ENCODE assay signal across 11 cellular contexts in genomic region chr11:27694992-27695391, GRCh38. TPM values are rescaled to one million over a fixed set of nuclear protein-coding genes. Genes with fewer than 3 reads are reported as not detected.
A peak's percentile ranks its signal among the peaks of the same experiment; 100 is the strongest.
DNase-seq lines count a peak whose midpoint lies in the region; ATAC-seq and TF ChIP-seq lines count a peak whose summit lies in the region.
"Had no signal": no experiment of that assay in that cellular context is flagged by ENCODE, and none has a peak within 500 bp of the region (broad histone marks: within the 10 kb centered on the region; RNA-seq: fewer than 3 reads in every experiment).

No MANE protein-coding gene starts in this region.

- H3K4me1 ChIP-seq in H9 (ENCODE audit: insufficient read depth, low read length) = peaks cover 2% of the 10 kb centered on the region; the same call in 1 of the 2 replicates
- H3K4me1 ChIP-seq in hepatocyte (ENCODE audit: insufficient read depth) = peaks cover 12% of the 10 kb centered on the region

- no peaks in the 10 kb centered on the region for H3K9me3 Mint-ChIP-seq in H9
- no peaks in the 10 kb centered on the region for H3K9me3 Mint-ChIP-seq in activated CD4-positive, alpha-beta T cell treated with anti-CD3 and anti-CD28 coated beads for 36 hours (ENCODE audit: low read depth)
- H3K9me3 Mint-ChIP-seq: natural killer cell treated with Interleukin-12 subunit alpha and Interleukin-12 subunit beta and Interleukin-15 and Interleukin-18, amount 100 ng/mL, for 72 hours had no signal

- intact Hi-C loops in activated CD4-positive, alpha-beta T cell treated with anti-CD3 and anti-CD28 coated beads for 36 hours (cut with DNase I, micrococcal nuclease) = loop anchor here in 1 of 2 experiments (5.0 kb wide), 1 partner anchor 1002 kb away; no protein-coding TSS in a partner anchor

- DNase-seq in COR-L47 (lab: John Stamatoyannopoulos, UW) (peak; percentile 17), H9 (no peak), RWPE1 (ENCODE audit: low spot score) (no peak), hepatocyte (ENCODE audit: low spot score) (peak; percentile 14), pons (ENCODE audit: low spot score) (no peak), activated gamma-delta T cell treated with Interleukin-2 at 50 U/mL for 16 hours (no peak)
- DNase-seq in activated CD4-positive, alpha-beta T cell treated with anti-CD3 and anti-CD28 coated beads for 36 hours = no peak
- DNase-seq: activated CD4-positive, alpha-beta T cell treated with anti-CD3 and anti-CD28 coated beads for 1 hour; effector memory CD4-positive, alpha-beta T cell had no signal

- H3K27ac ChIP-seq in H9 (ENCODE audit: insufficient read length, low read depth, low read length) (no peak overlapping the region), RWPE1 (no peak overlapping the region), hepatocyte (no peak overlapping the region)

- H3K56ac ChIP-seq in H9 (ENCODE audit: insufficient read length, low read depth, low read length) = no peak overlapping the region

- H3K79me1 ChIP-seq in H9 (ENCODE audit: insufficient read depth, low read depth, low read length, poor library complexity, severe bottlenecking) = no peaks in the 10 kb centered on the region

- peaks cover 16% of the 10 kb centered on the region for H3K23me2 ChIP-seq in H9 (ENCODE audit: insufficient read length, low read depth, low read length, poor library complexity, severe bottlenecking)

- H3K36me3 ChIP-seq in hepatocyte (replicated peaks; ENCODE audit: insufficient read depth, low read depth) = no peaks in the 10 kb centered on the region

- no peaks in the 10 kb centered on the region for H3K9me2 ChIP-seq in hepatocyte (replicated peaks; ENCODE audit: insufficient read depth)

- H2AK5ac ChIP-seq in H9 (ENCODE audit: insufficient read length, low read length) = no peak overlapping the region

- no peak overlapping the region for H3K4me3 ChIP-seq in hepatocyte

- no peaks in the 10 kb centered on the region for H3K9me3 ChIP-seq in H9 (ENCODE audit: control insufficient read depth, low read depth, low read length)
- no peaks in the 10 kb centered on the region for H3K9me3 ChIP-seq in hepatocyte (ENCODE audit: low read depth)

- H3T11ph ChIP-seq in H9 (ENCODE audit: low read length) = no peak overlapping the region

- no peak overlapping the region for H4K5ac ChIP-seq in H9 (ENCODE audit: insufficient read length, low read depth, low read length)

- TF ChIP-seq CTCF in H9 (conservative IDR thresholded peaks at IDR 0.05) = peak; percentile 63
- peak; percentile 52 for TF ChIP-seq CTCF in RWPE1 (conservative IDR thresholded peaks at IDR 0.05; ENCODE audit: low read depth)
- peak; percentile 54 for TF ChIP-seq CTCF in hepatocyte (IDR thresholded peaks at IDR 0.05; ENCODE audit: poor library complexity)

- no peak overlapping the region for H4K8ac ChIP-seq in H9 (replicated peaks; ENCODE audit: insufficient read length, low read depth, low read length)

- no peaks in the 10 kb centered on the region; the same call in 1 of the 2 replicates for H3K27me3 ChIP-seq in H9 (ENCODE audit: insufficient read depth, low read length)
- H3K27me3 ChIP-seq in hepatocyte = no peaks in the 10 kb centered on the region

- no peak overlapping the region for H3K18ac ChIP-seq in H9 (ENCODE audit: insufficient read length, low read depth, low read length)

- no peak overlapping the region for H2BK120ac ChIP-seq in H9 (ENCODE audit: low read depth, low read length, poor library complexity, severe bottlenecking)

- peaks cover 2 to 4% (median 3%) of the 10 kb centered on the region in 3 experiments; a peak in 3 of 7 replicates for H3K36me3 Mint-ChIP-seq in H9 (ENCODE audit: insufficient read depth in 1 of 3, low read depth in 3 of 3)
- no peaks in the 10 kb centered on the region for H3K36me3 Mint-ChIP-seq in activated CD4-positive, alpha-beta T cell treated with anti-CD3 and anti-CD28 coated beads for 36 hours (ENCODE audit: low read depth)
- H3K36me3 Mint-ChIP-seq: natural killer cell treated with Interleukin-12 subunit alpha and Interleukin-12 subunit beta and Interleukin-15 and Interleukin-18, amount 100 ng/mL, for 72 hours had no signal

- H2BK5ac ChIP-seq in H9 (ENCODE audit: insufficient read length, low read length) = no peak overlapping the region

- no peak overlapping the region for H3K4me2 ChIP-seq in H9 (ENCODE audit: insufficient read depth, insufficient read length, low read length)
- peak overlapping the region; percentile 21 for H3K4me2 ChIP-seq in hepatocyte

- no peak overlapping the region for H2BK12ac ChIP-seq in H9 (ENCODE audit: insufficient read length, low read depth, low read length)

- H3K9ac ChIP-seq in H9 (ENCODE audit: extremely low read depth, insufficient read length, low read length) = no peak overlapping the region

- no CpG with 5 or more reads among the region's 3 CpGs for whole genome bisulfite sequencing in H9 (ENCODE audit: extremely low coverage, insufficient read length, low lambda C conversion rate)
- WGBS in hepatocyte (ENCODE audit: low lambda C conversion rate, missing lambda C conversion rate) = 17% methylated on average over 3 of the region's 3 CpGs

- no peak overlapping the region for H2AFZ ChIP-seq in H9 (ENCODE audit: low read length)
- H2AFZ ChIP-seq in hepatocyte = no peak overlapping the region

- no peak overlapping the region for H2BK15ac ChIP-seq in H9 (ENCODE audit: low read depth, low read length)

- POLR2A ChIA-PET in RWPE1 (lab: Yijun Ruan, JAX; ENCODE audit: low non-redundant PET) = no interaction called here
- POLR2A ChIA-PET in activated CD4-positive, alpha-beta T cell treated with anti-CD3 and anti-CD28 coated beads for 36 hours (lab: Charles Lee) = no interaction called here

- H4K20me1 ChIP-seq in H9 (ENCODE audit: control insufficient read depth, insufficient read depth, insufficient read length) (no peaks in the 10 kb centered on the region), hepatocyte (ENCODE audit: insufficient read depth, poor library complexity, severe bottlenecking) (no peaks in the 10 kb centered on the region)

- H3K4me3 Mint-ChIP-seq in H9 = peak overlapping the region in 1 of 2 experiments; percentile 30; a peak in 2 of 5 replicates
- H3K4me3 Mint-ChIP-seq in activated CD4-positive, alpha-beta T cell treated with anti-CD3 and anti-CD28 coated beads for 36 hours = no peak overlapping the region
- H3K4me3 Mint-ChIP-seq: natural killer cell treated with Interleukin-12 subunit alpha and Interleukin-12 subunit beta and Interleukin-15 and Interleukin-18, amount 100 ng/mL, for 72 hours had no signal

- no peak overlapping the region; a peak in 1 of 7 replicates for H3K27ac Mint-ChIP-seq in H9
- H3K27ac Mint-ChIP-seq in activated CD4-positive, alpha-beta T cell treated with anti-CD3 and anti-CD28 coated beads for 36 hours = no peak overlapping the region
- H3K27ac Mint-ChIP-seq: natural killer cell treated with Interleukin-12 subunit alpha and Interleukin-12 subunit beta and Interleukin-15 and Interleukin-18, amount 100 ng/mL, for 72 hours had no signal

- no peak overlapping the region for H2BK20ac ChIP-seq in H9 (ENCODE audit: low read depth, low read length, poor library complexity, severe bottlenecking)

- H3K14ac ChIP-seq in H9 (ENCODE audit: insufficient read depth, low read length) = no peak overlapping the region

- peaks cover 44 to 54% of the 10 kb centered on the region in 2 experiments for H3K4me1 Mint-ChIP-seq in H9
- H3K4me1 Mint-ChIP-seq in activated CD4-positive, alpha-beta T cell treated with anti-CD3 and anti-CD28 coated beads for 36 hours = peaks cover 14% of the 10 kb centered on the region

- no peak overlapping the region for H3K23ac ChIP-seq in H9 (ENCODE audit: insufficient read length, low read depth, low read length)

- peaks cover 11% of the 10 kb centered on the region for H3K27me3 Mint-ChIP-seq in H9 (ENCODE audit: low read depth)
- peaks cover 41% of the 10 kb centered on the region for H3K27me3 Mint-ChIP-seq in activated CD4-positive, alpha-beta T cell treated with anti-CD3 and anti-CD28 coated beads for 36 hours

- ATAC-seq in GM21423 (IDR thresholded peaks at IDR 0.05; ENCODE audit: unreplicated experiment) = no peak
- ATAC-seq in activated CD4-positive, alpha-beta T cell treated with anti-CD3 and anti-CD28 coated beads for 36 hours = no peak
- ATAC-seq: natural killer cell treated with Interleukin-12 subunit alpha and Interleukin-12 subunit beta and Interleukin-15 and Interleukin-18, amount 100 ng/mL, for 72 hours had no signal

- CTCF ChIA-PET in RWPE1 (lab: Yijun Ruan, JAX) = interaction anchor here (0.7 to 1.5 kb wide), 6 partner anchors 22 to 1635 kb away, joined by 3 to 8 read pairs (median 4); no protein-coding TSS in a partner anchor
- CTCF ChIA-PET in activated CD4-positive, alpha-beta T cell treated with anti-CD3 and anti-CD28 coated beads for 36 hours (lab: Charles Lee) = interaction anchor here (0.8 to 1.7 kb wide), 3 partner anchors 10 to 835 kb away, joined by 4 to 7 read pairs (median 4); no protein-coding TSS in a partner anchor

- no peak overlapping the region for H3K4ac ChIP-seq in H9 (ENCODE audit: low read depth, low read length)

- H4K91ac ChIP-seq in H9 (ENCODE audit: insufficient read length, low read depth, low read length) = no peak overlapping the region

- peaks cover 3% of the 10 kb centered on the region; the same call in 1 of the 2 replicates for H3K79me2 ChIP-seq in H9 (ENCODE audit: insufficient read depth, low read length)
- H3K79me2 ChIP-seq in hepatocyte = peaks cover 33% of the 10 kb centered on the region

RNA-seq across cellular contexts. Expression of gene BDNF, which starts 5.3 kb away (rescaled TPM):
- total RNA-seq in H9 (2021) = 2.6 and 2.7 TPM in 2 replicates
- 8.8 and 9.0 TPM in 2 replicates for total RNA-seq in hepatocyte
- polyA plus RNA-seq in hepatocyte = 4.9 and 7.8 TPM in 2 replicates
- not detected for total RNA-seq in activated CD4-positive, alpha-beta T cell treated with anti-CD3 and anti-CD28 coated beads for 36 hours
- total RNA-seq: natural killer cell treated with Interleukin-12 subunit alpha and Interleukin-12 subunit beta and Interleukin-15 and Interleukin-18, amount 100 ng/mL, for 72 hours had no signal

Comparison
In these comparisons a context has a peak if more than half of its experiments do, and no peak if none do; other contexts are left out.
1. DNase-seq: peak in COR-L47 (single experiment) and hepatocyte (single experiment); none in H9 (single experiment), RWPE1 (single experiment), pons (single experiment), activated gamma-delta T cell treated with Interleukin-2 at 50 U/mL for 16 hours (single experiment) and activated CD4-positive, alpha-beta T cell treated with anti-CD3 and anti-CD28 coated beads for 36 hours (single experiment).
2. Peak in every context shown above with its lines, with median percentiles within 50 percentile points of each other: CTCF ChIP-seq.